ENCODE assay signal across 31 cellular contexts in genomic region chr5:150353395-150353675, GRCh38. TPM values are rescaled to one million over a fixed set of nuclear protein-coding genes. Genes with fewer than 3 reads are reported as not detected.
"Had no signal": no experiment of that assay in that cellular context is flagged by ENCODE, and none has a peak within 500 bp of the region (broad histone marks: within the 10 kb centered on the region; RNA-seq: fewer than 3 reads in every experiment).

No MANE protein-coding gene starts in this region.

- ATAC-seq: activated CD4-positive, alpha-beta T cell treated with anti-CD3 and anti-CD28 coated beads for 36 hours; activated CD8-positive, alpha-beta memory T cell treated with anti-CD3 and anti-CD28 coated beads, Interleukin-2, amount 10 ng/mL, durations not matched to agents 7 days and 5 days; activated CD8-positive, alpha-beta T cell treated with anti-CD3 and anti-CD28 coated beads, Interleukin-2, amount 10 ng/mL, durations not matched to agents 7 days and 5 days; activated naive CD8-positive, alpha-beta T cell treated with anti-CD3 and anti-CD28 coated beads, Interleukin-2, amount 50 U/mL, for 24 hours; gastrocnemius medialis; left cardiac atrium; naive thymus-derived CD4-positive, alpha-beta T cell; sciatic nerve; stimulated activated memory B cell treated with anti-CD40 and anti-IgM and Interleukin-4, amounts not matched to agents 10 μg/mL and 1 μg/mL and 100 μg/mL, for 72 hours; upper lobe of right lung had no signal

- H3K27ac ChIP-seq: epithelial cell of prostate, esophagus squamous epithelium, gastrocnemius medialis, ovary, skin epidermis, stomach, thyroid gland, upper lobe of right lung had no signal

- H2AFZ ChIP-seq: hepatocyte had no signal

- H3K4me2 ChIP-seq: hepatocyte had no signal

- H3K27me3 ChIP-seq: esophagus squamous epithelium, gastrocnemius medialis, hepatocyte, ovary, stomach, thyroid gland, upper lobe of right lung had no signal

- H3K36me3 Mint-ChIP-seq: activated CD8-positive, alpha-beta memory T cell treated with anti-CD3 and anti-CD28 coated beads, Interleukin-2, amount 10 ng/mL, durations not matched to agents 7 days and 5 days; activated naive CD4-positive, alpha-beta T cell treated with anti-CD3 and anti-CD28 coated beads, Interleukin-2, amount 50 U/mL, for 24 hours; naive thymus-derived CD4-positive, alpha-beta T cell; stimulated activated memory B cell treated with anti-CD40 and anti-IgM and Interleukin-4, amounts not matched to agents 10 μg/mL and 1 μg/mL and 100 μg/mL, for 72 hours had no signal

- DNase-seq: activated CD4-positive, alpha-beta T cell treated with anti-CD3 and anti-CD28 coated beads for 36 hours; activated CD4-positive, CD25-positive, alpha-beta regulatory T cell; activated CD8-positive, alpha-beta memory T cell treated with anti-CD3 and anti-CD28 coated beads, Interleukin-2, amount 10 ng/mL, durations not matched to agents 7 days and 5 days; activated CD8-positive, alpha-beta T cell treated with anti-CD3 and anti-CD28 coated beads, Interleukin-2, amount 10 ng/mL, durations not matched to agents 7 days and 5 days; activated naive CD8-positive, alpha-beta T cell treated with anti-CD3 and anti-CD28 coated beads, Interleukin-2, amount 50 U/mL, for 24 hours; activated T-cell treated with anti-CD3 and anti-CD28 coated beads, Interleukin-2, amount 50 U/mL, for 48 hours; amygdala; dermis blood vessel endothelial cell; effector CD4-positive, alpha-beta T cell; esophagus squamous epithelium; gastrocnemius medialis; islet precursor cell; left cardiac atrium; mammary epithelial cell; midbrain; naive thymus-derived CD4-positive, alpha-beta T cell; ovary; retina; stimulated activated CD4-positive, alpha-beta T cell treated with anti-CD3 and anti-CD28 coated beads, Interleukin-4, amount 100 ng/mL, for 24 hours; stomach; thyroid gland; upper lobe of right lung had no signal

- H3K9me3 Mint-ChIP-seq: activated naive CD4-positive, alpha-beta T cell treated with anti-CD3 and anti-CD28 coated beads, Interleukin-2, amount 50 U/mL, for 24 hours; activated naive CD8-positive, alpha-beta T cell treated with anti-CD3 and anti-CD28 coated beads, Interleukin-2, amount 50 U/mL, for 24 hours; activated T-helper 2 cell treated with anti-CD3 and anti-CD28 coated beads, Interferon-gamma antibody, Interleukin-2, Interleukin-4, amounts not matched to agents 10 μg/mL and 5 μg/mL and 100 μg/mL, durations not matched to agents 14 hours and 24 hours and 36 hours; central memory CD8-positive, alpha-beta T cell; naive thymus-derived CD4-positive, alpha-beta T cell; stimulated activated memory B cell treated with anti-CD40 and anti-IgM and Interleukin-4, amounts not matched to agents 10 μg/mL and 1 μg/mL and 100 μg/mL, for 72 hours had no signal

- H3K27me3 Mint-ChIP-seq: activated CD4-positive, alpha-beta T cell treated with anti-CD3 and anti-CD28 coated beads for 36 hours; activated naive CD4-positive, alpha-beta T cell treated with anti-CD3 and anti-CD28 coated beads, Interleukin-2, amount 50 U/mL, for 24 hours; activated naive CD8-positive, alpha-beta T cell treated with anti-CD3 and anti-CD28 coated beads, Interleukin-2, amount 50 U/mL, for 24 hours; central memory CD8-positive, alpha-beta T cell; stimulated activated memory B cell treated with anti-CD40 and anti-IgM and Interleukin-4, amounts not matched to agents 10 μg/mL and 1 μg/mL and 100 μg/mL, for 72 hours had no signal

- H3K27ac Mint-ChIP-seq: activated CD4-positive, alpha-beta T cell treated with anti-CD3 and anti-CD28 coated beads for 36 hours; activated CD8-positive, alpha-beta memory T cell treated with anti-CD3 and anti-CD28 coated beads, Interleukin-2, amount 10 ng/mL, durations not matched to agents 7 days and 5 days; activated naive CD4-positive, alpha-beta T cell treated with anti-CD3 and anti-CD28 coated beads, Interleukin-2, amount 50 U/mL, for 24 hours; activated naive CD8-positive, alpha-beta T cell treated with anti-CD3 and anti-CD28 coated beads, Interleukin-2, amount 50 U/mL, for 24 hours; activated T-helper 2 cell treated with anti-CD3 and anti-CD28 coated beads, Interferon-gamma antibody, Interleukin-2, Interleukin-4, amounts not matched to agents 10 μg/mL and 5 μg/mL and 100 μg/mL, durations not matched to agents 14 hours and 24 hours and 36 hours; naive thymus-derived CD4-positive, alpha-beta T cell; progenitor cell of endocrine pancreas; stimulated activated memory B cell treated with anti-CD40 and anti-IgM and Interleukin-4, amounts not matched to agents 10 μg/mL and 1 μg/mL and 100 μg/mL, for 72 hours had no signal

- H3K36me3 ChIP-seq: esophagus squamous epithelium, gastrocnemius medialis, ovary, stomach, thyroid gland, upper lobe of right lung had no signal

- H3K4me3 Mint-ChIP-seq: activated CD4-positive, alpha-beta T cell treated with anti-CD3 and anti-CD28 coated beads for 36 hours; activated CD8-positive, alpha-beta memory T cell treated with anti-CD3 and anti-CD28 coated beads, Interleukin-2, amount 10 ng/mL, durations not matched to agents 7 days and 5 days; activated CD8-positive, alpha-beta T cell treated with anti-CD3 and anti-CD28 coated beads, Interleukin-2, amount 10 ng/mL, durations not matched to agents 7 days and 5 days; activated naive CD4-positive, alpha-beta T cell treated with anti-CD3 and anti-CD28 coated beads, Interleukin-2, amount 50 U/mL, for 24 hours; activated naive CD8-positive, alpha-beta T cell treated with anti-CD3 and anti-CD28 coated beads, Interleukin-2, amount 50 U/mL, for 24 hours; central memory CD8-positive, alpha-beta T cell; naive thymus-derived CD4-positive, alpha-beta T cell; stimulated activated memory B cell treated with anti-CD40 and anti-IgM and Interleukin-4, amounts not matched to agents 10 μg/mL and 1 μg/mL and 100 μg/mL, for 72 hours had no signal

- H3K4me3 ChIP-seq: esophagus squamous epithelium, gastrocnemius medialis, hepatocyte, ovary, skin epidermis, stomach, thyroid gland, upper lobe of right lung had no signal

- H3K9me3 ChIP-seq: esophagus squamous epithelium, gastrocnemius medialis, ovary, stomach, thyroid gland, upper lobe of right lung had no signal

RNA-seq across cellular contexts. Expression of gene ARSI, which starts 50.6 kb away (rescaled TPM):
- total RNA-seq: activated CD4-positive, alpha-beta T cell treated with anti-CD3 and anti-CD28 coated beads for 36 hours; activated CD8-positive, alpha-beta memory T cell treated with anti-CD3 and anti-CD28 coated beads, Interleukin-2, amount 10 ng/mL, durations not matched to agents 7 days and 5 days; activated CD8-positive, alpha-beta T cell treated with anti-CD3 and anti-CD28 coated beads, Interleukin-2, amount 10 ng/mL, durations not matched to agents 7 days and 5 days; activated T-helper 2 cell treated with anti-CD3 and anti-CD28 coated beads, Interferon-gamma antibody, Interleukin-2, Interleukin-4, amounts not matched to agents 10 μg/mL and 5 μg/mL and 100 μg/mL, durations not matched to agents 14 hours and 24 hours and 36 hours; gastrocnemius medialis; progenitor cell of endocrine pancreas had no signal
